23 cellular contexts compared by ENCODE assay signal in genomic region chrX:71661919-71662318, GRCh38. TPM values are rescaled to one million over a fixed set of nuclear protein-coding genes. Genes with fewer than 3 reads are reported as not detected.
"Had no signal": no experiment of that assay in that cellular context is flagged by ENCODE, and none has a peak within 500 bp of the region (broad histone marks: within the 10 kb centered on the region; RNA-seq: fewer than 3 reads in every experiment).

No MANE protein-coding gene starts in this region.

- H3K4me3 ChIP-seq: coronary artery, heart left ventricle, right atrium auricular region, sigmoid colon, skin epidermis, tibial artery, upper lobe of left lung, uterus had no signal

- H3K27me3 ChIP-seq: heart left ventricle, right atrium auricular region, sigmoid colon, tibial artery, upper lobe of left lung, uterus had no signal

- H3K9me3 ChIP-seq: heart left ventricle, right atrium auricular region, sigmoid colon, tibial artery, upper lobe of left lung, uterus had no signal

- DNase-seq: effector CD4-positive, alpha-beta T cell; heart left ventricle; kidney glomerular epithelial cell; mesendoderm; naive thymus-derived CD4-positive, alpha-beta T cell; sigmoid colon; stimulated activated CD4-positive, alpha-beta T cell treated with anti-CD3 and anti-CD28 coated beads, Interleukin-12 subunit alpha, Interleukin-12 subunit beta, amount 100 ng/mL, for 4 hours; tibial artery; uterus had no signal

- H3K36me3 Mint-ChIP-seq: naive thymus-derived CD4-positive, alpha-beta T cell had no signal

- H3K4me3 Mint-ChIP-seq: neural crest cell had no signal

- H3K36me3 ChIP-seq: heart left ventricle, right atrium auricular region, sigmoid colon, tibial artery, upper lobe of left lung, uterus had no signal

- H3K27me3 Mint-ChIP-seq: naive thymus-derived CD4-positive, alpha-beta T cell; stimulated activated naive CD8-positive, alpha-beta T cell treated with anti-CD3 and anti-CD28 coated beads, Interleukin-15, Interleukin-2, amounts not matched to agents 100 ng/mL and 50 ng/mL, for 24 hours had no signal

- H3K9me3 Mint-ChIP-seq: stimulated activated naive CD8-positive, alpha-beta T cell treated with anti-CD3 and anti-CD28 coated beads, Interleukin-15, Interleukin-2, amounts not matched to agents 100 ng/mL and 50 ng/mL, for 24 hours had no signal

- H3K4me1 ChIP-seq: heart left ventricle, right atrium auricular region, sigmoid colon, tibial artery, upper lobe of left lung, uterus had no signal

- H3K27ac ChIP-seq: coronary artery, heart left ventricle, right atrium auricular region, sigmoid colon, skin epidermis, tibial artery, upper lobe of left lung, uterus had no signal

- H3K4me1 Mint-ChIP-seq: neural crest cell had no signal

- ATAC-seq: heart left ventricle had no signal

RNA-seq across cellular contexts. Expression of gene CXCR3, which starts 43.6 kb away (rescaled TPM):
- total RNA-seq: dermis microvascular lymphatic vessel endothelial cell, frontal cortex, glomerular endothelial cell, lung microvascular endothelial cell, neural crest cell, osteocyte, sigmoid colon, temporal lobe had no signal

RNA-seq across cellular contexts. Expression of gene CXorf49, which starts 56.2 kb away (rescaled TPM):
- total RNA-seq: dermis microvascular lymphatic vessel endothelial cell; frontal cortex; glomerular endothelial cell; heart left ventricle; liver; lung microvascular endothelial cell; naive thymus-derived CD4-positive, alpha-beta T cell; neural crest cell; osteocyte; posterior vena cava; right atrium auricular region; sigmoid colon; temporal lobe; upper lobe of left lung; uterus had no signal
